Comparison of ENCODE assay signal across 20 cellular contexts in genomic region chr11:11584937-11585336, GRCh38. TPM values are rescaled to one million over a fixed set of nuclear protein-coding genes. Genes with fewer than 3 reads are reported as not detected.
DNase-seq lines count a peak whose midpoint lies in the region; ATAC-seq, FAIRE-seq and TF ChIP-seq lines count a peak whose summit lies in the region.
"Had no signal": no experiment of that assay in that cellular context is flagged by ENCODE, and none has a peak within 500 bp of the region (broad histone marks: within the 10 kb centered on the region; RNA-seq: fewer than 3 reads in every experiment).

No MANE protein-coding gene starts in this region.

- ATAC-seq in PC-3 (peak; percentile 52), HG02759 (IDR thresholded peaks at IDR 0.05; ENCODE audit: unreplicated experiment) (no peak)
- ATAC-seq: left ventricle myocardium superior, mucosa of descending colon, sciatic nerve had no signal

- H3K4me3 ChIP-seq in ACC112 (ENCODE audit: low read depth, low read length) (peak overlapping the region; percentile 54), PC-3 (ENCODE audit: low read length) (peak overlapping the region; percentile 56), choroid plexus epithelial cell (ENCODE audit: low read depth, low read length) (no peak overlapping the region), mesenchymal stem cell (ENCODE audit: insufficient read depth in 1 of 2, low read depth in 1 of 2, low read length in 2 of 2) (no peak overlapping the region)
- H3K4me3 ChIP-seq: BLaER1, hepatocyte, mucosa of descending colon had no signal

- H3F3A ChIP-seq in PC-3 (ENCODE audit: low read length, unreplicated experiment), result peaks cover 8% of the 10 kb centered on the region

- FAIRE-seq in frontal cortex (lab: Jason Lieb, UNC), result no peak

- H3K79me1 ChIP-seq in mesenchymal stem cell (replicated peaks; ENCODE audit: low read length, poor library complexity, severe bottlenecking), result no peaks in the 10 kb centered on the region

- intact Hi-C loops in PC-3 (cut with micrococcal nuclease), result loop anchor here (2.0 kb wide), 1 partner anchor 30 kb away; no protein-coding TSS in a partner anchor

- WGBS in mesenchymal stem cell, result no CpG with 5 or more reads among the region's 1 CpG

- BruUV-seq in PC-3 (replicated peaks; lab: Mats Ljungman, UMichigan), result TSS peak; percentile 54

- H3K79me2 ChIP-seq in ACC112 (ENCODE audit: control insufficient read depth, insufficient read depth, low read length, unreplicated experiment) (no peaks in the 10 kb centered on the region), PC-3 (ENCODE audit: low read length) (peaks cover 48% of the 10 kb centered on the region)
- H3K79me2 ChIP-seq: hepatocyte had no signal

- H3K27me3 ChIP-seq in ACC112 (ENCODE audit: insufficient read depth, low read length) (no peaks in the 10 kb centered on the region), PC-3 (ENCODE audit: low read length) (no peaks in the 10 kb centered on the region), mesenchymal stem cell (ENCODE audit: control insufficient read depth in 1 of 2, insufficient read depth in 1 of 2, low read length in 2 of 2) (peaks cover 33 to 48% of the 10 kb centered on the region in 2 experiments)
- H3K27me3 ChIP-seq: BLaER1, hepatocyte had no signal

- H4K20me1 ChIP-seq in PC-3 (ENCODE audit: low read length), result no peaks in the 10 kb centered on the region
- H4K20me1 ChIP-seq: BLaER1 had no signal

- no peak overlapping the region for H2BK12ac ChIP-seq in mesenchymal stem cell (ENCODE audit: low read length in 2 of 2)

- CTCF ChIA-PET in PC-3 (lab: Charles Lee), result no interaction called here

- H3K4ac ChIP-seq in mesenchymal stem cell (ENCODE audit: low read depth in 1 of 2, low read length in 2 of 2), result no peak overlapping the region

- H3K23ac ChIP-seq in mesenchymal stem cell (ENCODE audit: low read length in 2 of 2), result no peak overlapping the region

- peak overlapping the region; percentile 18; the same call in 1 of the 2 replicates for H3K9ac ChIP-seq in PC-3 (ENCODE audit: low read length)
- peak overlapping the region; percentile 7 for H3K9ac ChIP-seq in mesenchymal stem cell (ENCODE audit: low read length)
- H3K9ac ChIP-seq: BLaER1, parathyroid adenoma had no signal

- POLR2A ChIA-PET in PC-3 (lab: Charles Lee; ENCODE audit: unreplicated experiment), result interaction anchor here (0.6 to 0.7 kb wide), 2 partner anchors 775 to 1129 kb away, joined by 3 read pairs; no protein-coding TSS in a partner anchor

- H2AK5ac ChIP-seq in mesenchymal stem cell (ENCODE audit: low read length, severe bottlenecking), result no peak overlapping the region

- H3K14ac ChIP-seq in mesenchymal stem cell (ENCODE audit: low read length in 2 of 2), result no peak overlapping the region

- no peaks in the 10 kb centered on the region for H3K9me2 ChIP-seq in PC-3 (replicated peaks; ENCODE audit: low read length)

- no peak overlapping the region for H3K18ac ChIP-seq in mesenchymal stem cell (ENCODE audit: low read depth in 1 of 2, low read length in 2 of 2)

- H3K4me1 ChIP-seq in ACC112 (ENCODE audit: control insufficient read depth, insufficient read depth, low read length, unreplicated experiment) (peaks cover 17% of the 10 kb centered on the region), PC-3 (ENCODE audit: insufficient read depth, low read length) (peaks cover 40% of the 10 kb centered on the region), mesenchymal stem cell (ENCODE audit: control insufficient read depth, insufficient read depth, low read depth, low read length) (no peaks in the 10 kb centered on the region)
- H3K4me1 ChIP-seq: Caco-2 had no signal

- no peak overlapping the region for H2BK15ac ChIP-seq in mesenchymal stem cell (ENCODE audit: low read depth, poor library complexity, severe bottlenecking)

- peak overlapping the region; percentile 64 for H3K27ac ChIP-seq in ACC112 (ENCODE audit: low read depth, low read length)
- H3K27ac ChIP-seq in PC-3 (ENCODE audit: low read length), result peak overlapping the region; percentile 75
- no peak overlapping the region for H3K27ac ChIP-seq in mesenchymal stem cell (ENCODE audit: low read length, poor library complexity, severe bottlenecking)
- H3K27ac ChIP-seq: BLaER1, parathyroid adenoma had no signal

- peak; percentile 35 for DNase-seq in PC-3
- peak; percentile 4 for DNase-seq in choroid plexus epithelial cell (ENCODE audit: low read depth)
- DNase-seq in mesenchymal stem cell, result no peak
- DNase-seq in NCI-H2029 treated with DMSO at 0.1 percent for 48 hours (lab: John Stamatoyannopoulos, UW), result no peak
- no peak for DNase-seq in DMS114 treated with DMSO at 0.1 percent for 48 hours (lab: John Stamatoyannopoulos, UW; ENCODE audit: unreplicated experiment)
- no peak for DNase-seq in frontal cortex (ENCODE audit: low spot score in 2 of 2)
- DNase-seq: activated CD4-positive, alpha-beta T cell treated with anti-CD3 and anti-CD28 coated beads, Interleukin-2, amount 50 U/mL, for 4 hours; activated CD4-positive, CD25-positive, alpha-beta regulatory T cell; activated naive CD4-positive, alpha-beta T cell treated with anti-CD3 and anti-CD28 coated beads, Interleukin-2, amount 50 U/mL, for 16 hours; Caco-2; central memory CD4-positive, alpha-beta T cell; left ventricle myocardium superior; mucosa of descending colon; NCI-H1694 treated with DMSO at 0.1 percent for 48 hours had no signal

- H4K8ac ChIP-seq in mesenchymal stem cell (ENCODE audit: low read length), result no peak overlapping the region

- H3K36me3 ChIP-seq in ACC112 (ENCODE audit: insufficient read depth, low read length) (no peaks in the 10 kb centered on the region), PC-3 (ENCODE audit: low read depth, low read length) (no peaks in the 10 kb centered on the region), mesenchymal stem cell (ENCODE audit: control insufficient read depth in 1 of 2, insufficient read depth in 2 of 2, low read depth in 1 of 2, low read length in 2 of 2) (no peaks in the 10 kb centered on the region)
- H3K36me3 ChIP-seq: BLaER1 had no signal

- H2BK120ac ChIP-seq in mesenchymal stem cell (ENCODE audit: low read depth, low read length), result no peak overlapping the region

- no peaks in the 10 kb centered on the region for H3K9me3 ChIP-seq in PC-3 (ENCODE audit: low read length)
- H3K9me3 ChIP-seq in mesenchymal stem cell (ENCODE audit: control insufficient read depth, low read length), result no peaks in the 10 kb centered on the region
- H3K9me3 ChIP-seq: BLaER1, Caco-2, mucosa of descending colon had no signal

- no peak overlapping the region for H4K91ac ChIP-seq in mesenchymal stem cell (ENCODE audit: low read length)

- no peak for TF ChIP-seq CTCF in PC-3 (conservative IDR thresholded peaks at IDR 0.05; ENCODE audit: low read depth, low read length)
- no peak for TF ChIP-seq CTCF in choroid plexus epithelial cell (conservative IDR thresholded peaks at IDR 0.05; ENCODE audit: low read depth, low read length)

- H3K4me2 ChIP-seq in PC-3 (ENCODE audit: low read length), result peak overlapping the region; percentile 84
- H3K4me2 ChIP-seq in mesenchymal stem cell (ENCODE audit: low read length, poor library complexity, severe bottlenecking), result no peak overlapping the region
- H3K4me2 ChIP-seq: BLaER1 had no signal

- H2AFZ ChIP-seq in ACC112 (ENCODE audit: low read length, unreplicated experiment) (peak overlapping the region; percentile 9), PC-3 (ENCODE audit: low read length) (no peak overlapping the region), mesenchymal stem cell (ENCODE audit: low read depth, low read length) (no peak overlapping the region)
- H2AFZ ChIP-seq: hepatocyte, parathyroid adenoma had no signal

- H2BK5ac ChIP-seq in mesenchymal stem cell (ENCODE audit: low read depth, low read length, poor library complexity, severe bottlenecking), result no peak overlapping the region

RNA-seq across cellular contexts. Expression of gene GALNT18, which starts 36.9 kb away (rescaled TPM):
- total RNA-seq in PC-3 (2014; rRNA removed) (34.5 and 41.1 TPM in 2 replicates), frontal cortex (20.4 TPM)
- polyA plus RNA-seq in mesenchymal stem cell (2013, experiment 1 of 2), result 1.7 TPM
- polyA plus RNA-seq in mesenchymal stem cell (2013, experiment 2 of 2), result 1.8 TPM

Comparison
In these comparisons a context has a peak if more than half of its experiments do, and no peak if none do; other contexts are left out.
1. H3K4me3 ChIP-seq: peak in ACC112 (single experiment) and PC-3 (single experiment); none in choroid plexus epithelial cell (single experiment) and mesenchymal stem cell (0 of 2).
2. DNase-seq: peak in PC-3 (single experiment) and choroid plexus epithelial cell (single experiment); none in mesenchymal stem cell (single experiment), NCI-H2029 treated with DMSO at 0.1 percent for 48 hours (single experiment), DMS114 treated with DMSO at 0.1 percent for 48 hours (single experiment) and frontal cortex (0 of 2).